ENCODE assay signal across 32 cellular contexts in genomic region chr12:97425380-97425779, GRCh38. TPM values are rescaled to one million over a fixed set of nuclear protein-coding genes. Genes with fewer than 3 reads are reported as not detected.
"Had no signal": no experiment of that assay in that cellular context is flagged by ENCODE, and none has a peak within 500 bp of the region (broad histone marks: within the 10 kb centered on the region; RNA-seq: fewer than 3 reads in every experiment).

No MANE protein-coding gene starts in this region.

- H3K9ac ChIP-seq: parathyroid adenoma had no signal

- ATAC-seq: activated T-cell treated with anti-CD3 and anti-CD28 coated beads, Interleukin-2, amount 50 U/mL, for 72 hours; effector memory CD8-positive, alpha-beta T cell; gastroesophageal sphincter; naive thymus-derived CD8-positive, alpha-beta T cell; psoas muscle; stimulated activated naive B cell treated with anti-CD40 and anti-IgM and Interleukin-4, amounts not matched to agents 10 μg/mL and 1 μg/mL and 100 μg/mL, for 72 hours had no signal

- FAIRE-seq: endothelial cell of umbilical vein had no signal

- H3K27me3 ChIP-seq: adrenal gland, ascending aorta, gastroesophageal sphincter, tibial nerve had no signal

- H3K36me3 ChIP-seq: adrenal gland, ascending aorta, gastroesophageal sphincter, suprapubic skin, tibial nerve had no signal

- DNase-seq: activated B cell treated with CpG ODN at 0.5 μM for 24 hours; activated CD4-positive, alpha-beta T cell treated with anti-CD3 and anti-CD28 coated beads, Interleukin-2, amount 50 U/mL, for 4 hours; activated naive CD4-positive, alpha-beta T cell; activated naive CD8-positive, alpha-beta T cell treated with anti-CD3 and anti-CD28 coated beads for 36 hours; activated T-cell treated with anti-CD3 and anti-CD28 coated beads for 4 hours; activated T-cell treated with anti-CD3 and anti-CD28 coated beads, Interleukin-2, amount 50 U/mL, for 72 hours; adrenal gland; caudate nucleus; cortex of kidney; effector memory CD8-positive, alpha-beta T cell; head of caudate nucleus; hippocampal formation; naive thymus-derived CD8-positive, alpha-beta T cell; occipital lobe; psoas muscle; stimulated activated CD4-positive, alpha-beta T cell treated with anti-CD3 and anti-CD28 coated beads, Interleukin-15, amount 100 ng/mL, for 24 hours; stimulated activated CD4-positive, alpha-beta T cell treated with anti-CD3 and anti-CD28 coated beads, Interleukin-2, amount 100 ng/mL, for 24 hours; stimulated activated naive B cell treated with anti-CD40 and anti-IgM and Interleukin-4, amounts not matched to agents 10 μg/mL and 1 μg/mL and 100 μg/mL, for 72 hours had no signal

- H3K4me1 Mint-ChIP-seq: activated B cell treated with CpG ODN at 0.5 μM for 24 hours; activated naive CD8-positive, alpha-beta T cell treated with anti-CD3 and anti-CD28 coated beads for 36 hours; memory B cell; naive thymus-derived CD8-positive, alpha-beta T cell; stimulated activated naive B cell treated with anti-CD40 and anti-IgM and Interleukin-4, amounts not matched to agents 10 μg/mL and 1 μg/mL and 100 μg/mL, for 72 hours had no signal

- H3K4me3 ChIP-seq: adrenal gland, ascending aorta, gastroesophageal sphincter, psoas muscle, suprapubic skin, tibial nerve had no signal

- H3K4me3 Mint-ChIP-seq: activated B cell treated with CpG ODN at 0.5 μM for 24 hours; activated naive CD8-positive, alpha-beta T cell treated with anti-CD3 and anti-CD28 coated beads for 36 hours; activated T-cell treated with anti-CD3 and anti-CD28 coated beads, Interleukin-2, amount 50 U/mL, for 72 hours; effector memory CD8-positive, alpha-beta T cell; memory B cell; naive thymus-derived CD8-positive, alpha-beta T cell; neural crest cell; stimulated activated naive B cell treated with anti-CD40 and anti-IgM and Interleukin-4, amounts not matched to agents 10 μg/mL and 1 μg/mL and 100 μg/mL, for 72 hours; T-helper 2 cell treated with Interferon-gamma antibody and Interleukin-4, amounts not matched to agents 5 μg/mL and 100 μg/mL, for 36 hours had no signal

- H3K4me1 ChIP-seq: adrenal gland, ascending aorta, gastroesophageal sphincter, parathyroid adenoma, psoas muscle, suprapubic skin, tibial nerve had no signal

- H3K36me3 Mint-ChIP-seq: activated naive CD8-positive, alpha-beta T cell treated with anti-CD3 and anti-CD28 coated beads for 36 hours; brain; memory B cell; naive thymus-derived CD8-positive, alpha-beta T cell; stimulated activated naive B cell treated with anti-CD40 and anti-IgM and Interleukin-4, amounts not matched to agents 10 μg/mL and 1 μg/mL and 100 μg/mL, for 72 hours had no signal

- H3K27ac Mint-ChIP-seq: activated B cell treated with CpG ODN at 0.5 μM for 24 hours; activated naive CD8-positive, alpha-beta T cell treated with anti-CD3 and anti-CD28 coated beads for 36 hours; activated T-cell treated with anti-CD3 and anti-CD28 coated beads, Interleukin-2, amount 50 U/mL, for 72 hours; effector memory CD8-positive, alpha-beta T cell; memory B cell; naive thymus-derived CD8-positive, alpha-beta T cell; stimulated activated naive B cell treated with anti-CD40 and anti-IgM and Interleukin-4, amounts not matched to agents 10 μg/mL and 1 μg/mL and 100 μg/mL, for 72 hours; T-helper 2 cell treated with Interferon-gamma antibody and Interleukin-4, amounts not matched to agents 5 μg/mL and 100 μg/mL, for 36 hours had no signal

- H3K9me3 Mint-ChIP-seq: activated B cell treated with CpG ODN at 0.5 μM for 24 hours; memory B cell; T-helper 2 cell treated with Interferon-gamma antibody and Interleukin-4, amounts not matched to agents 5 μg/mL and 100 μg/mL, for 36 hours had no signal

- H2AFZ ChIP-seq: parathyroid adenoma had no signal

- H3K79me2 ChIP-seq: parathyroid adenoma had no signal

- H3K9me3 ChIP-seq: adrenal gland, ascending aorta, gastroesophageal sphincter, psoas muscle, suprapubic skin, tibial nerve had no signal

- H3K27ac ChIP-seq: adrenal gland, ascending aorta, gastroesophageal sphincter, parathyroid adenoma, psoas muscle, suprapubic skin, tibial nerve had no signal

RNA-seq across cellular contexts. Expression of gene RMST, which starts 37.2 kb away (rescaled TPM):
- total RNA-seq: activated B cell treated with CpG ODN at 0.5 μM for 24 hours; activated naive CD8-positive, alpha-beta T cell treated with anti-CD3 and anti-CD28 coated beads for 36 hours; activated T-cell treated with anti-CD3 and anti-CD28 coated beads, Interleukin-2, amount 50 U/mL, for 72 hours; chondrocyte; endothelial cell of umbilical vein; fibroblast of lung; fibroblast of villous mesenchyme; naive thymus-derived CD8-positive, alpha-beta T cell; suprapubic skin had no signal
- polyA plus RNA-seq: endothelial cell of umbilical vein; fibroblast of lung; naive thymus-derived CD8-positive, alpha-beta T cell; urinary bladder had no signal
